8 cellular contexts compared by ENCODE assay signal in the genomic region with DNA sequence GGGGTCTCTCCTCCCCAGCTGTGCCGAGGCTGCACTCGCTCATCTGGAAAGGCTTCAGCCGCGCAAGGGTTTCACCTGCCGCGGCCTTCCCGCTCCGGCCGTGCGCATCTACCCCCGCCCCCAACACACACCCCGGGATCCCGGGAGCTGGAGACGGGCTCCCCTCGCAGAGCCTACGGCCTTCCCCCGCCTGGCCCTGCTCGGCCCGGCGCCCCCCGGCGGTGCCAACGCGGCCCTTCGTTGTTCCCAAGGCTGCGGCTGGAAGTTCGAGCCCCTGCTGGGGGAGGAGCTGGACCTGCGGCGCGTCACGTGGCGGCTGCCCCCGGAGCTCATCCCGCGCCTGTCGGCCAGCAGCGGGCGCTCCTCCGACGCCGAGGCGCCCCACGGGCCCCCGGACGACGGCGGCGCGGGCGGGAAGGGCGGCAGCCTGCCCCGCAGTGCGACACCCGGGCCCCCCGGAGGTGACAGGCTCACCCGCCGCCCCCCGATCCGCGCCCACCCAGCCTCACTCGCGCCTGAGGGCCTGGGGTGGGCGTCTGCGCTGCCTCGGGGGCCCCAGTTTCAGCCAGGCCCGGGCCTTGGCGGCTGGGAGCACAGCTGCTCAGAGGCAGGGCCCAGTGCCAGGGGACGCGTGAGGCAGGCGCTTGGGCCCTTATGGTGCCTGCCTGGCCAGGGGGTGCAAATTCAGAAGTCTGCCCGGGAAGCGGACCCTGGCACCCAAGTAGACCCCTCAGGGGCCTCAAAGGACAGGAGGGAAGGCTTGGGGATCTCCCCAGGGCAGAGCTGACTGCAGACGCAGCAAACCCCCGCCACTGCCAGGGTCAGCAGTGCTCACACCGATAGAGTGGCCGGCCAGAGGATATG. TPM values are rescaled to one million over a fixed set of nuclear protein-coding genes. Genes with fewer than 3 reads are reported as not detected.
DNase-seq lines count a peak whose midpoint lies in the region; TF ChIP-seq lines count a peak whose summit lies in the region.

No MANE protein-coding gene starts in this region.

- TF ChIP-seq CTCF in HL-60 (IDR thresholded peaks at IDR 0.05; ENCODE audit: insufficient read depth, low read length): no peak
- TF ChIP-seq CTCF in ascending aorta (IDR thresholded peaks at IDR 0.05): peak; percentile 38 to 57 (median 53)

- H3K9me3 Mint-ChIP-seq in T-helper 2 cell treated with Interferon-gamma antibody and Interleukin-4, amounts not matched to agents 5 μg/mL and 100 μg/mL, for 36 hours: no peaks in the 10 kb centered on the region

- intact Hi-C loops in ascending aorta (cut with DNase I): loop anchor here (5.0 to 10.0 kb wide), 3 partner anchors 74 to 349 kb away; partner anchors contain the start of genes ACOX1, GRB2 and TEN1

- peaks cover 14% of the 10 kb centered on the region for H3K4me1 Mint-ChIP-seq in T-helper 2 cell treated with Interferon-gamma antibody and Interleukin-4, amounts not matched to agents 5 μg/mL and 100 μg/mL, for 36 hours (ENCODE audit: low read depth)

- no peaks in the 10 kb centered on the region for H3K36me3 Mint-ChIP-seq in T-helper 2 cell treated with Interferon-gamma antibody and Interleukin-4, amounts not matched to agents 5 μg/mL and 100 μg/mL, for 36 hours (ENCODE audit: low read depth)

- no peak overlapping the region for H3K27ac Mint-ChIP-seq in T-helper 2 cell treated with Interferon-gamma antibody and Interleukin-4, amounts not matched to agents 5 μg/mL and 100 μg/mL, for 36 hours

- H3K9me3 ChIP-seq in ascending aorta (no peaks in the 10 kb centered on the region), iPS-18c (ENCODE audit: control insufficient read depth, insufficient read depth, low read length) (no peaks in the 10 kb centered on the region)

- peaks cover 10 to 11% of the 10 kb centered on the region in 2 donors for H3K4me1 ChIP-seq in ascending aorta

- H3K27ac ChIP-seq in HL-60 (replicated peaks) (peak overlapping the region; percentile 26; the same call in 1 of the 2 replicates), ascending aorta (no peak overlapping the region)

- DNase-seq in DMS 273 (lab: John Stamatoyannopoulos, UW; ENCODE audit: unreplicated experiment) (peak; percentile 62), DMS 273 treated with DMSO at 0.1 percent for 48 hours (lab: John Stamatoyannopoulos, UW) (no peak), HL-60 (ENCODE audit: low read depth in 1 of 2, low spot score in 1 of 2) (peak; percentile 59 to 78), ascending aorta (ENCODE audit: low spot score in 2 of 2) (peak in 1 of 2 donors; percentile 80), NK-92 (lab: John Stamatoyannopoulos, UW; ENCODE audit: unreplicated experiment) (no peak)
- DNase-seq in T-helper 2 cell treated with Interferon-gamma antibody and Interleukin-4, amounts not matched to agents 5 μg/mL and 100 μg/mL, for 36 hours (ENCODE audit: low spot score): peak; percentile 75
- DNase-seq in stimulated activated CD4-positive, alpha-beta T cell treated with anti-CD3 and anti-CD28 coated beads, Interleukin-15, amount 100 ng/mL, for 1 hour (ENCODE audit: low read depth in 1 of 2, low spot score in 1 of 2): peak; percentile 51 to 64

- no peaks in the 10 kb centered on the region for H3K27me3 ChIP-seq in HL-60 (ENCODE audit: insufficient read depth, poor library complexity, severe bottlenecking)
- no peaks in the 10 kb centered on the region for H3K27me3 ChIP-seq in ascending aorta

- peaks cover 0 to 10% of the 10 kb centered on the region in 2 donors for H3K36me3 ChIP-seq in ascending aorta

- H3K4me3 Mint-ChIP-seq in T-helper 2 cell treated with Interferon-gamma antibody and Interleukin-4, amounts not matched to agents 5 μg/mL and 100 μg/mL, for 36 hours: peak overlapping the region; percentile 63

- peak overlapping the region; percentile 52 for H3K4me3 ChIP-seq in HL-60 (replicated peaks; ENCODE audit: insufficient read depth, low read length)
- peak overlapping the region; percentile 56 to 71 for H3K4me3 ChIP-seq in ascending aorta
- H3K4me3 ChIP-seq in iPS-18c (ENCODE audit: insufficient read depth, low read depth, low read length): peak overlapping the region; percentile 31

- no peaks in the 10 kb centered on the region for H3K27me3 Mint-ChIP-seq in T-helper 2 cell treated with Interferon-gamma antibody and Interleukin-4, amounts not matched to agents 5 μg/mL and 100 μg/mL, for 36 hours (ENCODE audit: low read depth)

RNA-seq across cellular contexts. Expression of gene GALK1, which starts 11.2 kb away (rescaled TPM):
- total RNA-seq in ascending aorta: 101 TPM

RNA-seq across cellular contexts. Expression of gene UNK, which starts 30.9 kb away (rescaled TPM):
- total RNA-seq in ascending aorta: 73.9 TPM

RNA-seq across cellular contexts. Expression of gene ITGB4, which starts 32.5 kb away (rescaled TPM):
- total RNA-seq in ascending aorta: 152 TPM

Comparison
In these comparisons a context has a peak if more than half of its experiments do, and no peak if none do; other contexts are left out.
1. DNase-seq: peak in DMS 273 (single experiment), HL-60 (2 of 2), T-helper 2 cell treated with Interferon-gamma antibody and Interleukin-4, amounts not matched to agents 5 μg/mL and 100 μg/mL, for 36 hours (single experiment) and stimulated activated CD4-positive, alpha-beta T cell treated with anti-CD3 and anti-CD28 coated beads, Interleukin-15, amount 100 ng/mL, for 1 hour (2 of 2); none in DMS 273 treated with DMSO at 0.1 percent for 48 hours (single experiment) and NK-92 (single experiment).
2. Peak in every context shown above with its lines, with median percentiles within 50 percentile points of each other: H3K4me3 ChIP-seq.